ENCODE assay signal across 9 cellular contexts in genomic region chr9:128243486-128244415, GRCh38. TPM values are rescaled to one million over a fixed set of nuclear protein-coding genes. Genes with fewer than 3 reads are reported as not detected.
DNase-seq lines count a peak whose midpoint lies in the region; ATAC-seq and TF ChIP-seq lines count a peak whose summit lies in the region.
"Had no signal": no experiment of that assay in that cellular context is flagged by ENCODE, and none has a peak within 500 bp of the region (broad histone marks: within the 10 kb centered on the region; RNA-seq: fewer than 3 reads in every experiment).

No MANE protein-coding gene starts in this region.

- H3K9me3 ChIP-seq in mucosa of rectum (ENCODE audit: control insufficient read depth in 2 of 2, low read length in 2 of 2) (no peaks in the 10 kb centered on the region), vagina (no peaks in the 10 kb centered on the region)
- H3K9me3 ChIP-seq: pancreas had no signal

- H3K36me3 Mint-ChIP-seq in activated naive CD8-positive, alpha-beta T cell treated with anti-CD3 and anti-CD28 coated beads, Interleukin-2, amount 10 ng/mL, durations not matched to agents 7 days and 5 days = no peaks in the 10 kb centered on the region
- H3K36me3 Mint-ChIP-seq in activated naive CD8-positive, alpha-beta T cell treated with anti-CD3 and anti-CD28 coated beads for 36 hours = no peaks in the 10 kb centered on the region

- DNase-seq in activated naive CD8-positive, alpha-beta T cell treated with anti-CD3 and anti-CD28 coated beads, Interleukin-2, amount 10 ng/mL, durations not matched to agents 7 days and 5 days = no peak
- no peak for DNase-seq in activated naive CD8-positive, alpha-beta T cell treated with anti-CD3 and anti-CD28 coated beads for 36 hours
- DNase-seq in fibroblast of gingiva (ENCODE audit: low read depth) = peak; percentile 66
- no peak for DNase-seq in vagina (ENCODE audit: extremely low spot score in 2 of 2)
- DNase-seq in RKO (ENCODE audit: low spot score) = no peak
- no peak for DNase-seq in D341Med (ENCODE audit: low spot score)

- H3K4me1 Mint-ChIP-seq in activated naive CD8-positive, alpha-beta T cell treated with anti-CD3 and anti-CD28 coated beads, Interleukin-2, amount 10 ng/mL, durations not matched to agents 7 days and 5 days = peaks cover 15% of the 10 kb centered on the region
- H3K4me1 Mint-ChIP-seq in activated naive CD8-positive, alpha-beta T cell treated with anti-CD3 and anti-CD28 coated beads for 36 hours = peaks cover 6% of the 10 kb centered on the region

- H3K4me3 ChIP-seq in mucosa of rectum (ENCODE audit: low read length in 2 of 2) (peak overlapping the region; percentile 38 to 50), vagina (peak overlapping the region; percentile 41 to 42)
- H3K4me3 ChIP-seq: pancreas had no signal

- no peaks in the 10 kb centered on the region for H3K36me3 ChIP-seq in mucosa of rectum (ENCODE audit: control insufficient read depth in 2 of 2, insufficient read depth in 2 of 2, low read length in 2 of 2)
- no peaks in the 10 kb centered on the region for H3K36me3 ChIP-seq in vagina
- H3K36me3 ChIP-seq: pancreas had no signal

- peaks cover 23% of the 10 kb centered on the region for H3K27me3 Mint-ChIP-seq in activated naive CD8-positive, alpha-beta T cell treated with anti-CD3 and anti-CD28 coated beads, Interleukin-2, amount 10 ng/mL, durations not matched to agents 7 days and 5 days
- H3K27me3 Mint-ChIP-seq in activated naive CD8-positive, alpha-beta T cell treated with anti-CD3 and anti-CD28 coated beads for 36 hours = peaks cover 30% of the 10 kb centered on the region

- peak overlapping the region in 1 of 2 donors; percentile 56 for H3K9ac ChIP-seq in mucosa of rectum (ENCODE audit: low read depth in 1 of 2, low read length in 2 of 2)

- peak overlapping the region; percentile 23 for H3K4me3 Mint-ChIP-seq in activated naive CD8-positive, alpha-beta T cell treated with anti-CD3 and anti-CD28 coated beads, Interleukin-2, amount 10 ng/mL, durations not matched to agents 7 days and 5 days
- H3K4me3 Mint-ChIP-seq in activated naive CD8-positive, alpha-beta T cell treated with anti-CD3 and anti-CD28 coated beads for 36 hours = no peak overlapping the region

- H3K27ac Mint-ChIP-seq in activated naive CD8-positive, alpha-beta T cell treated with anti-CD3 and anti-CD28 coated beads, Interleukin-2, amount 10 ng/mL, durations not matched to agents 7 days and 5 days = peak overlapping the region; percentile 8
- H3K27ac Mint-ChIP-seq in activated naive CD8-positive, alpha-beta T cell treated with anti-CD3 and anti-CD28 coated beads for 36 hours = no peak overlapping the region

- POLR2A ChIA-PET in activated naive CD8-positive, alpha-beta T cell treated with anti-CD3 and anti-CD28 coated beads, Interleukin-2, amount 10 ng/mL, durations not matched to agents 7 days and 5 days (lab: Charles Lee) = no interaction called here

- no peaks in the 10 kb centered on the region for H3K9me3 Mint-ChIP-seq in activated naive CD8-positive, alpha-beta T cell treated with anti-CD3 and anti-CD28 coated beads, Interleukin-2, amount 10 ng/mL, durations not matched to agents 7 days and 5 days
- H3K9me3 Mint-ChIP-seq in activated naive CD8-positive, alpha-beta T cell treated with anti-CD3 and anti-CD28 coated beads for 36 hours = no peaks in the 10 kb centered on the region

- peak overlapping the region; percentile 70 to 72 for H3K27ac ChIP-seq in mucosa of rectum (ENCODE audit: low read depth in 2 of 2, low read length in 2 of 2)
- H3K27ac ChIP-seq in vagina = peak overlapping the region; percentile 85

- ATAC-seq in activated naive CD8-positive, alpha-beta T cell treated with anti-CD3 and anti-CD28 coated beads, Interleukin-2, amount 10 ng/mL, durations not matched to agents 7 days and 5 days (ENCODE audit: low read depth) = no peak
- no peak for ATAC-seq in activated CD4-positive, CD25-positive, alpha-beta regulatory T cell treated with anti-CD3 and anti-CD28 coated beads, Interleukin-2, amount 50 U/mL, for 24 hours

- no peak for TF ChIP-seq POLR2A in vagina (IDR thresholded peaks at IDR 0.05)

- intact Hi-C loops in vagina (cut with DNase I) = no loop called here

- H3K27me3 ChIP-seq in mucosa of rectum (ENCODE audit: control insufficient read depth in 2 of 2, insufficient read depth in 2 of 2, low read length in 2 of 2) = no peaks in the 10 kb centered on the region
- H3K27me3 ChIP-seq in vagina = no peaks in the 10 kb centered on the region
- H3K27me3 ChIP-seq: pancreas had no signal

- H3K4me1 ChIP-seq in mucosa of rectum (ENCODE audit: control insufficient read depth in 2 of 2, insufficient read depth in 2 of 2, low read length in 2 of 2) (no peaks in the 10 kb centered on the region), vagina (peaks cover 31% of the 10 kb centered on the region)
- H3K4me1 ChIP-seq: pancreas had no signal

- no peak for TF ChIP-seq CTCF in vagina (IDR thresholded peaks at IDR 0.05)

RNA-seq across cellular contexts. Expression of gene GOLGA2, which starts 32.1 kb away (rescaled TPM):
- total RNA-seq in activated naive CD8-positive, alpha-beta T cell treated with anti-CD3 and anti-CD28 coated beads, Interleukin-2, amount 10 ng/mL, durations not matched to agents 7 days and 5 days = 10 to 100 TPM; 72.6 to 72.7 TPM
- 10 to 100 TPM; 23.4 to 24.3 TPM for total RNA-seq in activated naive CD8-positive, alpha-beta T cell treated with anti-CD3 and anti-CD28 coated beads for 36 hours
- total RNA-seq in vagina = 84.5 TPM

RNA-seq across cellular contexts. Expression of gene SWI5, which starts 32.3 kb away (rescaled TPM):
- 10 to 100 TPM; 12.3 to 14.3 TPM for total RNA-seq in activated naive CD8-positive, alpha-beta T cell treated with anti-CD3 and anti-CD28 coated beads, Interleukin-2, amount 10 ng/mL, durations not matched to agents 7 days and 5 days
- total RNA-seq in activated naive CD8-positive, alpha-beta T cell treated with anti-CD3 and anti-CD28 coated beads for 36 hours = 10 to 100 TPM; 16.9 to 19.4 TPM
- 42.7 TPM for total RNA-seq in vagina

RNA-seq across cellular contexts. Expression of gene DNM1, which starts 40.6 kb away (rescaled TPM):
- 1 to 10 TPM; 1.2 to 1.4 TPM for total RNA-seq in activated naive CD8-positive, alpha-beta T cell treated with anti-CD3 and anti-CD28 coated beads, Interleukin-2, amount 10 ng/mL, durations not matched to agents 7 days and 5 days
- total RNA-seq in activated naive CD8-positive, alpha-beta T cell treated with anti-CD3 and anti-CD28 coated beads for 36 hours = under 1 TPM; 0.37 to 0.58 TPM
- total RNA-seq in vagina = 33.4 TPM

RNA-seq across cellular contexts. Expression of gene CIZ1, which starts 52.4 kb away (rescaled TPM):
- 100 to 1,000 TPM; 149 to 152 TPM for total RNA-seq in activated naive CD8-positive, alpha-beta T cell treated with anti-CD3 and anti-CD28 coated beads, Interleukin-2, amount 10 ng/mL, durations not matched to agents 7 days and 5 days
- total RNA-seq in activated naive CD8-positive, alpha-beta T cell treated with anti-CD3 and anti-CD28 coated beads for 36 hours = 10 to 100 TPM; 86.8 to 91.3 TPM
- 101 TPM for total RNA-seq in vagina

Comparison
In these comparisons a context has a peak if more than half of its experiments do, and no peak if none do; other contexts are left out.
1. RNA of gene DNM1, which starts 40.6 kb away (total RNA-seq): 33.4 TPM in vagina (single experiment); 1.2 to 1.4 TPM in activated naive CD8-positive, alpha-beta T cell treated with anti-CD3 and anti-CD28 coated beads, Interleukin-2, amount 10 ng/mL, durations not matched to agents 7 days and 5 days and 0.37 to 0.58 TPM in activated naive CD8-positive, alpha-beta T cell treated with anti-CD3 and anti-CD28 coated beads for 36 hours; every median in the first group is over 10 times any median in the second.